16 cellular contexts compared by ENCODE assay signal in genomic region chr15:85598203-85598602, GRCh38.
DNase-seq lines count a peak whose midpoint lies in the region; ATAC-seq, FAIRE-seq and TF ChIP-seq lines count a peak whose summit lies in the region.
"Had no signal": no experiment of that assay in that cellular context is flagged by ENCODE, and none has a peak within 500 bp of the region (broad histone marks: within the 10 kb centered on the region; RNA-seq: fewer than 3 reads in every experiment).

No MANE protein-coding gene starts in this region.

- no peak for TF ChIP-seq EP300 in upper lobe of left lung (IDR thresholded peaks at IDR 0.05)

- peaks cover 13% of the 10 kb centered on the region for H3K36me3 Mint-ChIP-seq in neural progenitor cell

- H4K20me1 ChIP-seq in BLaER1, result 0 out of 2 replicates have a peak, but pooled peaks cover 22% of the 10 kb centered on the region
- no peaks in the 10 kb centered on the region for H4K20me1 ChIP-seq in endothelial cell of umbilical vein (replicated peaks; ENCODE audit: control insufficient read depth, extremely low read depth, insufficient read depth, low read length)
- H4K20me1 ChIP-seq in neural progenitor cell (ENCODE audit: low read depth), result peaks cover 12% of the 10 kb centered on the region

- H3K79me2 ChIP-seq in endothelial cell of umbilical vein (ENCODE audit: control insufficient read depth, insufficient read depth, low read length) (peaks cover 3% of the 10 kb centered on the region), neural progenitor cell (ENCODE audit: low read depth) (no peaks in the 10 kb centered on the region)

- 61 to 83% methylated on average over 4 of the region's 4 CpGs for WGBS in upper lobe of left lung, 2 donors

- in situ Hi-C loops in GM13977 (cut with MboI; ENCODE audit: low pct_unique_long_range_greater_than_20kb, low sequenced_read_pairs, unreplicated experiment), result no loop called here

- peaks cover 6% of the 10 kb centered on the region for H3F3A ChIP-seq in neural progenitor cell (ENCODE audit: low read depth)

- no peak for TF ChIP-seq POLR2A in endothelial cell of umbilical vein (IDR thresholded peaks at IDR 0.05; ENCODE audit: low read depth, low read length)
- no peak for TF ChIP-seq POLR2A in upper lobe of left lung (IDR thresholded peaks at IDR 0.05)

- peaks cover 33% of the 10 kb centered on the region for H3K36me3 ChIP-seq in BLaER1
- peaks cover 0 to 2% of the 10 kb centered on the region in 2 experiments for H3K36me3 ChIP-seq in endothelial cell of umbilical vein (ENCODE audit: control insufficient read depth in 2 of 2, extremely low read depth in 1 of 2, insufficient read depth in 2 of 2, low read length in 2 of 2)
- H3K36me3 ChIP-seq in neural progenitor cell, result no peaks in the 10 kb centered on the region
- peaks cover 6 to 54% (median 14%) of the 10 kb centered on the region in 4 donors for H3K36me3 ChIP-seq in upper lobe of left lung
- H3K36me3 ChIP-seq: BE2C had no signal

- H2AFZ ChIP-seq in endothelial cell of umbilical vein (ENCODE audit: low read depth, low read length) (no peak overlapping the region), neural progenitor cell (replicated peaks) (no peak overlapping the region)

- H3K27ac ChIP-seq in BLaER1 (no peak overlapping the region), endothelial cell of umbilical vein (ENCODE audit: insufficient read depth, low read depth, low read length) (peak overlapping the region; percentile 60), neural progenitor cell (peak overlapping the region; percentile 73), upper lobe of left lung (peak overlapping the region in 2 of 4 donors; percentile 51)

- no peaks in the 10 kb centered on the region for H3K9me3 Mint-ChIP-seq in neural progenitor cell
- H3K9me3 Mint-ChIP-seq: activated naive CD4-positive, alpha-beta T cell treated with anti-CD3 and anti-CD28 coated beads for 36 hours had no signal

- H3K4me2 ChIP-seq in BLaER1 (peak overlapping the region; percentile 57), endothelial cell of umbilical vein (ENCODE audit: insufficient read depth, low read length) (no peak overlapping the region), neural progenitor cell (peak overlapping the region; percentile 29)

- no TSS peak for BruUV-seq in endothelial cell of umbilical vein (replicated peaks; lab: Mats Ljungman, UMichigan)

- H3K4me3 ChIP-seq in BLaER1 (no peak overlapping the region), endothelial cell of umbilical vein (replicated peaks in 1 of 3; ENCODE audit: insufficient read depth in 1 of 3, low read depth in 1 of 3, low read length in 3 of 3) (no peak overlapping the region), neural progenitor cell (no peak overlapping the region), upper lobe of left lung (no peak overlapping the region)

- no peak for TF ChIP-seq CTCF in endothelial cell of umbilical vein (IDR thresholded peaks at IDR 0.05; ENCODE audit: extremely low read depth in 1 of 2, insufficient read depth in 1 of 2, low read depth in 1 of 2, low read length in 2 of 2)
- TF ChIP-seq CTCF in neural progenitor cell (IDR thresholded peaks at IDR 0.05), result no peak
- no peak for TF ChIP-seq CTCF in GM13977 (IDR thresholded peaks at IDR 0.05; ENCODE audit: extremely low read depth, insufficient read depth, missing control alignments)
- no peak for TF ChIP-seq CTCF in upper lobe of left lung (IDR thresholded peaks at IDR 0.05)

- FAIRE-seq in endothelial cell of umbilical vein (lab: Jason Lieb, UNC), result no peak
- FAIRE-seq: GM12892, HepG2 had no signal

- peaks cover 23% of the 10 kb centered on the region for H3K4me1 Mint-ChIP-seq in neural progenitor cell

- intact Hi-C loops in endothelial cell of umbilical vein (cut with micrococcal nuclease), result no loop called here

- dilution Hi-C loops in endothelial cell of umbilical vein (cut with MboI; ENCODE audit: extremely low pct_ligation_motif_present, low sequenced_read_pairs), result no loop called here

- H3K27me3 ChIP-seq in BLaER1, result no peaks in the 10 kb centered on the region
- H3K27me3 ChIP-seq in endothelial cell of umbilical vein (ENCODE audit: control insufficient read depth in 2 of 2, insufficient read depth in 2 of 2, low read length in 2 of 2), result no peaks in the 10 kb centered on the region
- H3K27me3 ChIP-seq in neural progenitor cell, result no peaks in the 10 kb centered on the region
- no peaks in the 10 kb centered on the region for H3K27me3 ChIP-seq in upper lobe of left lung
- H3K27me3 ChIP-seq: BE2C had no signal

- peak; percentile 60 for DNase-seq in EH (ENCODE audit: low read depth)
- DNase-seq in endothelial cell of umbilical vein (ENCODE audit: low read depth, low spot score), result no peak
- no peak for DNase-seq in neural progenitor cell (ENCODE audit: low spot score)
- no peak for DNase-seq in GF-D8 (lab: John Stamatoyannopoulos, UW)
- DNase-seq in GM13977 (ENCODE audit: low spot score), result no peak
- no peak for DNase-seq in GM19240 (ENCODE audit: insufficient read length, low spot score)
- DNase-seq in upper lobe of left lung, result no peak
- DNase-seq: BE2C; EL; mammary epithelial cell; stimulated activated CD4-positive, alpha-beta T cell treated with anti-CD3 and anti-CD28 coated beads, Interleukin-1b, Interleukin-23, amount 100 ng/mL, for 48 hours; T-helper 9 cell had no signal

- POLR2A ChIA-PET in endothelial cell of umbilical vein (lab: Charles Lee), result no interaction called here

- no peak overlapping the region for H3K9ac ChIP-seq in BLaER1
- peak overlapping the region; percentile 11 for H3K9ac ChIP-seq in endothelial cell of umbilical vein (replicated peaks; ENCODE audit: extremely low read depth, insufficient read depth, low read length)
- H3K9ac ChIP-seq in neural progenitor cell, result no peak overlapping the region

- H3K4me3 Mint-ChIP-seq in neural progenitor cell, result no peak overlapping the region
- H3K4me3 Mint-ChIP-seq: activated naive CD4-positive, alpha-beta T cell treated with anti-CD3 and anti-CD28 coated beads for 36 hours had no signal

- CTCF ChIA-PET in endothelial cell of umbilical vein (lab: Charles Lee), result interaction anchor here (1.4 kb wide), 1 partner anchor 19 kb away, joined by 3 read pairs; no protein-coding TSS in a partner anchor

- peaks cover 6% of the 10 kb centered on the region for H3K27me3 Mint-ChIP-seq in neural progenitor cell (ENCODE audit: insufficient read depth, low read depth)

- H3K27ac Mint-ChIP-seq in neural progenitor cell, result peak overlapping the region; percentile 94
- H3K27ac Mint-ChIP-seq: activated naive CD4-positive, alpha-beta T cell treated with anti-CD3 and anti-CD28 coated beads for 36 hours had no signal

- no peaks in the 10 kb centered on the region for H3K9me3 ChIP-seq in BLaER1
- H3K9me3 ChIP-seq in endothelial cell of umbilical vein (replicated peaks; ENCODE audit: control insufficient read depth, insufficient read depth, low read length), result no peaks in the 10 kb centered on the region
- H3K9me3 ChIP-seq in neural progenitor cell (ENCODE audit: low read depth), result no peaks in the 10 kb centered on the region
- no peaks in the 10 kb centered on the region for H3K9me3 ChIP-seq in upper lobe of left lung
- H3K9me3 ChIP-seq: BE2C had no signal

- H3K4me1 ChIP-seq in BLaER1, result peaks cover 18% of the 10 kb centered on the region
- peaks cover 15% of the 10 kb centered on the region for H3K4me1 ChIP-seq in endothelial cell of umbilical vein (ENCODE audit: control insufficient read depth, extremely low read depth, insufficient read depth, low read length)
- H3K4me1 ChIP-seq in neural progenitor cell, result peaks cover 15% of the 10 kb centered on the region
- peaks cover 3 to 33% (median 14%) of the 10 kb centered on the region in 4 donors for H3K4me1 ChIP-seq in upper lobe of left lung

- ATAC-seq in upper lobe of left lung (ENCODE audit: low FRiP score in 2 of 2), result no peak
- ATAC-seq: HepG2 had no signal

- H3K9me1 ChIP-seq in endothelial cell of umbilical vein (replicated peaks; ENCODE audit: control insufficient read depth, extremely low read depth, insufficient read depth, low read length), result no peaks in the 10 kb centered on the region

TF ChIP-seq in endothelial cell of umbilical vein, 7 proteins besides CTCF, POLR2A, EP300 and RAD21:
- TF ChIP-seq JUN (IDR thresholded peaks at IDR 0.05; ENCODE audit: borderline replicate concordance, insufficient read depth, insufficient read length, low read depth) (no peak), MAX (IDR thresholded peaks at IDR 0.05; ENCODE audit: insufficient read depth, insufficient read length) (no peak), MYC (IDR thresholded peaks at IDR 0.05; ENCODE audit: low read depth, low read length) (no peak), POLR2AphosphoS5 (IDR thresholded peaks at IDR 0.05; ENCODE audit: insufficient read depth, low read depth, low read length) (no peak), FOS (IDR thresholded peaks at IDR 0.05; ENCODE audit: borderline replicate concordance, insufficient read depth, low read length) (no peak), EZH2 (IDR thresholded peaks at IDR 0.05; ENCODE audit: borderline replicate concordance, low read depth, low read length, severe bottlenecking) (no peak), GATA2 (IDR thresholded peaks at IDR 0.05; ENCODE audit: insufficient read depth, insufficient read length, low read depth, low read length) (no peak)
